Comparison of ENCODE assay signal across 1 cellular context in the genomic region with DNA sequence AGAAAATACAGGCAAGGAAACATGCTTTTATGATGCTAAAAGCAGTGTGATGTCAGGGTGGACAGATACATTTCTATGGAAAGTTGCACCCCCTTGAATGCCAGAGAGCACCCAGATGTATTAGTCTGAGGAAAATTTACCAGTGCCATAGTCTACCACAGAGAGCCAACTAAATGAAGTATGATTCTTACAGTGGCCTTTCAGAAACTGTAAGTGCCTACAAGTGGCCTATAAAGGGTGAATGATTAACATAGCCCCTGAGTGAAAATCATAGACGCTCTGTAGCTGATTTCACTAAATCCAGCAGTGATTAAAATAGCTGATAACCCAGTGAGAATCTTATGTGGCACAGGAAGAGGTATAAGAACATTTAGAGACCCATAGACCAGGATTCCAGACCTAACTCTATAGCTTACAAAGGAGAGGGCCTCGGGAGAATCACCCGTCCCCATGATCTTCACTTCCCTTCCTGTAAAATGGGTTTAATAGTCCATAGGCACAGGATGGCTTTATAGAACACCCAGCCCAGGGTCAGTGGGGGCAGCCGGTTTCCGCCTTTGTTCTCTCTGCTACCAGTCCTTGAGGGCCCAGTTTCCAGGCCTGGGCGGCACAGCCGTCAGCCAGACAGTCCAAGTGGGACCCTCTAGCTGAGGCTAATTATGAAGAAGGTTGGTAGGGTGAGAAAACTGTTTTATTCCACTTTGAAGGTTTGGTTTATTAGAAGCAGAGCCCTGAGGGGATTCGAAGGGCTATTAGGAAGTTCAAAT.
TF ChIP-seq lines count a peak whose summit lies in the region.

No MANE protein-coding gene starts in this region.

TF ChIP-seq in GM23338, 12 proteins besides CTCF, POLR2A, EP300 and RAD21:
- TF ChIP-seq EZH2 (IDR thresholded peaks at IDR 0.05; ENCODE audit: low read depth, unreplicated experiment) (no peak), STAT1 (IDR thresholded peaks at IDR 0.05; ENCODE audit: unreplicated experiment) (no peak), EZH2phosphoT487 (IDR thresholded peaks at IDR 0.05; ENCODE audit: unreplicated experiment) (no peak), ZNF462 (CRISPR knock-in tag; IDR thresholded peaks at IDR 0.05) (no peak), ZNF331 (CRISPR knock-in tag; IDR thresholded peaks at IDR 0.05; ENCODE audit: low read depth) (no peak), NANOG (IDR thresholded peaks at IDR 0.05; ENCODE audit: borderline replicate concordance) (no peak), CREB1 (CRISPR knock-in tag; IDR thresholded peaks at IDR 0.05; ENCODE audit: low read depth) (no peak), ZNF114 (CRISPR knock-in tag; IDR thresholded peaks at IDR 0.05) (no peak), POLR2AphosphoS5 (IDR thresholded peaks at IDR 0.05; ENCODE audit: low read depth) (no peak), JUNB (IDR thresholded peaks at IDR 0.05; ENCODE audit: unreplicated experiment) (no peak)
- TF ChIP-seq, protein P1, sequence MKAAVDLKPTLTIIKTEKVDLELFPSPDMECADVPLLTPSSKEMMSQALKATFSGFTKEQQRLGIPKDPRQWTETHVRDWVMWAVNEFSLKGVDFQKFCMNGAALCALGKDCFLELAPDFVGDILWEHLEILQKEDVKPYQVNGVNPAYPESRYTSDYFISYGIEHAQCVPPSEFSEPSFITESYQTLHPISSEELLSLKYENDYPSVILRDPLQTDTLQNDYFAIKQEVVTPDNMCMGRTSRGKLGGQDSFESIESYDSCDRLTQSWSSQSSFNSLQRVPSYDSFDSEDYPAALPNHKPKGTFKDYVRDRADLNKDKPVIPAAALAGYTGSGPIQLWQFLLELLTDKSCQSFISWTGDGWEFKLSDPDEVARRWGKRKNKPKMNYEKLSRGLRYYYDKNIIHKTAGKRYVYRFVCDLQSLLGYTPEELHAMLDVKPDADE (IDR thresholded peaks at IDR 0.05): no peak
- TF ChIP-seq, protein P2, sequence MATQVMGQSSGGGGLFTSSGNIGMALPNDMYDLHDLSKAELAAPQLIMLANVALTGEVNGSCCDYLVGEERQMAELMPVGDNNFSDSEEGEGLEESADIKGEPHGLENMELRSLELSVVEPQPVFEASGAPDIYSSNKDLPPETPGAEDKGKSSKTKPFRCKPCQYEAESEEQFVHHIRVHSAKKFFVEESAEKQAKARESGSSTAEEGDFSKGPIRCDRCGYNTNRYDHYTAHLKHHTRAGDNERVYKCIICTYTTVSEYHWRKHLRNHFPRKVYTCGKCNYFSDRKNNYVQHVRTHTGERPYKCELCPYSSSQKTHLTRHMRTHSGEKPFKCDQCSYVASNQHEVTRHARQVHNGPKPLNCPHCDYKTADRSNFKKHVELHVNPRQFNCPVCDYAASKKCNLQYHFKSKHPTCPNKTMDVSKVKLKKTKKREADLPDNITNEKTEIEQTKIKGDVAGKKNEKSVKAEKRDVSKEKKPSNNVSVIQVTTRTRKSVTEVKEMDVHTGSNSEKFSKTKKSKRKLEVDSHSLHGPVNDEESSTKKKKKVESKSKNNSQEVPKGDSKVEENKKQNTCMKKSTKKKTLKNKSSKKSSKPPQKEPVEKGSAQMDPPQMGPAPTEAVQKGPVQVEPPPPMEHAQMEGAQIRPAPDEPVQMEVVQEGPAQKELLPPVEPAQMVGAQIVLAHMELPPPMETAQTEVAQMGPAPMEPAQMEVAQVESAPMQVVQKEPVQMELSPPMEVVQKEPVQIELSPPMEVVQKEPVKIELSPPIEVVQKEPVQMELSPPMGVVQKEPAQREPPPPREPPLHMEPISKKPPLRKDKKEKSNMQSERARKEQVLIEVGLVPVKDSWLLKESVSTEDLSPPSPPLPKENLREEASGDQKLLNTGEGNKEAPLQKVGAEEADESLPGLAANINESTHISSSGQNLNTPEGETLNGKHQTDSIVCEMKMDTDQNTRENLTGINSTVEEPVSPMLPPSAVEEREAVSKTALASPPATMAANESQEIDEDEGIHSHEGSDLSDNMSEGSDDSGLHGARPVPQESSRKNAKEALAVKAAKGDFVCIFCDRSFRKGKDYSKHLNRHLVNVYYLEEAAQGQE (IDR thresholded peaks at IDR 0.05; ENCODE audit: unreplicated experiment): no peak
